Comparison of ENCODE assay signal across 2 cellular contexts in genomic region chr5:138661991-138662434, GRCh38.
A peak's percentile ranks its signal among the peaks of the same experiment; 100 is the strongest.
TF ChIP-seq lines count a peak whose summit lies in the region.

No MANE protein-coding gene starts in this region.

TF ChIP-seq in HepG2, 621 proteins besides CTCF, POLR2A, EP300 and RAD21:
- TF ChIP-seq MNT (IDR thresholded peaks at IDR 0.05) (peak; percentile 93), ZNF274 (CRISPR knock-in tag; IDR thresholded peaks at IDR 0.05) (no peak)

TF ChIP-seq in H1, 55 proteins besides CTCF, POLR2A, EP300 and RAD21 (continued from another document):
- no peak for TF ChIP-seq MAX (IDR thresholded peaks at IDR 0.05)
- no peak for TF ChIP-seq YY1 (IDR thresholded peaks at IDR 0.05; ENCODE audit: low read depth, low read length)
- TF ChIP-seq JUN (IDR thresholded peaks at IDR 0.05; ENCODE audit: low read depth, low read length): no peak
- TF ChIP-seq ASH2L (IDR thresholded peaks at IDR 0.05; ENCODE audit: low read length): no peak
- TF ChIP-seq SP2 (IDR thresholded peaks at IDR 0.05; ENCODE audit: low read length): no peak
- TF ChIP-seq PHF8 (conservative IDR thresholded peaks at IDR 0.05; ENCODE audit: low read depth, low read length): no peak
- TF ChIP-seq TBP (IDR thresholded peaks at IDR 0.05; ENCODE audit: low read depth, low read length): no peak
- TF ChIP-seq JUND (IDR thresholded peaks at IDR 0.05; ENCODE audit: low read length): no peak
- TF ChIP-seq TCF12 (IDR thresholded peaks at IDR 0.05; ENCODE audit: low read depth, low read length): no peak
- no peak for TF ChIP-seq EZH2 (IDR thresholded peaks at IDR 0.05; ENCODE audit: low read depth, low read length, severe bottlenecking)
- no peak for TF ChIP-seq ZNF274 (IDR thresholded peaks at IDR 0.05; ENCODE audit: borderline replicate concordance, extremely low read depth, low read length)
- TF ChIP-seq ATF3 (IDR thresholded peaks at IDR 0.05; ENCODE audit: insufficient read depth, low read depth, low read length): no peak
- TF ChIP-seq CEBPB (IDR thresholded peaks at IDR 0.05; ENCODE audit: low read depth, low read length): no peak
- TF ChIP-seq CHD1 (IDR thresholded peaks at IDR 0.05; ENCODE audit: low read depth, low read length): no peak
- TF ChIP-seq HDAC2 (IDR thresholded peaks at IDR 0.05; ENCODE audit: borderline replicate concordance in 1 of 2, low read depth in 2 of 2, low read length in 2 of 2): no peak
- TF ChIP-seq CHD2 (IDR thresholded peaks at IDR 0.05; ENCODE audit: low read length): no peak
- no peak for TF ChIP-seq CTBP2 (IDR thresholded peaks at IDR 0.05; ENCODE audit: borderline replicate concordance, insufficient read depth, insufficient read length, low read length)
- TF ChIP-seq SP1 (IDR thresholded peaks at IDR 0.05; ENCODE audit: low read depth, low read length): no peak
